In genomic region chr14:91373591-91374245, GRCh38 we compare ENCODE assay signal across 8 cellular contexts. TPM values are rescaled to one million over a fixed set of nuclear protein-coding genes. Genes with fewer than 3 reads are reported as not detected.
DNase-seq lines count a peak whose midpoint lies in the region; ATAC-seq, FAIRE-seq and TF ChIP-seq lines count a peak whose summit lies in the region.

No MANE protein-coding gene starts in this region.

- no peak overlapping the region for H2AFZ ChIP-seq in hepatocyte

- no peak for TF ChIP-seq CTCF in hepatocyte (IDR thresholded peaks at IDR 0.05; ENCODE audit: poor library complexity)

- peak overlapping the region; percentile 80 for H3K4me3 Mint-ChIP-seq in activated naive CD8-positive, alpha-beta T cell treated with anti-CD3 and anti-CD28 coated beads, Interleukin-2, amount 10 ng/mL, durations not matched to agents 7 days and 5 days
- H3K4me3 Mint-ChIP-seq in stimulated activated effector memory CD8-positive, alpha-beta T cell treated with anti-CD3 and anti-CD28 coated beads, Interleukin-12 subunit alpha, Interleukin-12 subunit beta, amount 100 ng/mL, for 72 hours: peak overlapping the region; percentile 68

- POLR2A ChIA-PET in activated naive CD8-positive, alpha-beta T cell treated with anti-CD3 and anti-CD28 coated beads, Interleukin-2, amount 10 ng/mL, durations not matched to agents 7 days and 5 days (lab: Charles Lee): interaction anchor here (0.5 to 8.6 kb wide), 15 partner anchors 9 to 180 kb away, joined by 3 to 81 read pairs (median 8); partner anchors contain the start of gene CCDC88C

- no peak overlapping the region for H3K4me3 ChIP-seq in hepatocyte

- no peaks in the 10 kb centered on the region for H4K20me1 ChIP-seq in hepatocyte (ENCODE audit: insufficient read depth, poor library complexity, severe bottlenecking)

- H3K9me2 ChIP-seq in hepatocyte (replicated peaks; ENCODE audit: insufficient read depth): no peaks in the 10 kb centered on the region

- H3K36me3 ChIP-seq in hepatocyte (replicated peaks; ENCODE audit: insufficient read depth, low read depth): no peaks in the 10 kb centered on the region

- H3K9me3 ChIP-seq in hepatocyte (ENCODE audit: low read depth): no peaks in the 10 kb centered on the region

- H3K4me1 Mint-ChIP-seq in activated naive CD8-positive, alpha-beta T cell treated with anti-CD3 and anti-CD28 coated beads, Interleukin-2, amount 10 ng/mL, durations not matched to agents 7 days and 5 days: peaks cover 85% of the 10 kb centered on the region
- peaks cover 100% of the 10 kb centered on the region for H3K4me1 Mint-ChIP-seq in stimulated activated effector memory CD8-positive, alpha-beta T cell treated with anti-CD3 and anti-CD28 coated beads, Interleukin-12 subunit alpha, Interleukin-12 subunit beta, amount 100 ng/mL, for 72 hours

- no peaks in the 10 kb centered on the region for H3K9me3 Mint-ChIP-seq in activated naive CD8-positive, alpha-beta T cell treated with anti-CD3 and anti-CD28 coated beads, Interleukin-2, amount 10 ng/mL, durations not matched to agents 7 days and 5 days
- H3K9me3 Mint-ChIP-seq in stimulated activated effector memory CD8-positive, alpha-beta T cell treated with anti-CD3 and anti-CD28 coated beads, Interleukin-12 subunit alpha, Interleukin-12 subunit beta, amount 100 ng/mL, for 72 hours: no peaks in the 10 kb centered on the region

- H3K4me2 ChIP-seq in hepatocyte: no peak overlapping the region

- DNase-seq in activated gamma-delta T cell treated with Interleukin-2 at 50 U/mL for 16 hours (peak; percentile 49), activated gamma-delta T cell (lab: John Stamatoyannopoulos, UW) (no peak), NCI-H69 (lab: John Stamatoyannopoulos, UW) (peak; percentile 67), urothelium cell line (ENCODE audit: low spot score) (no peak), hepatocyte (ENCODE audit: low spot score) (no peak)
- no peak for DNase-seq in activated naive CD8-positive, alpha-beta T cell treated with anti-CD3 and anti-CD28 coated beads, Interleukin-2, amount 10 ng/mL, durations not matched to agents 7 days and 5 days
- peak in 1 of 2 donors; percentile 77 for DNase-seq in stimulated activated effector memory CD8-positive, alpha-beta T cell treated with anti-CD3 and anti-CD28 coated beads, Interleukin-12 subunit alpha, Interleukin-12 subunit beta, amount 100 ng/mL, for 72 hours (ENCODE audit: low spot score in 2 of 2)

- peak; percentile 68 for ATAC-seq in HG02885 (IDR thresholded peaks at IDR 0.05; ENCODE audit: poor library complexity, unreplicated experiment)
- peak; percentile 49 for ATAC-seq in activated naive CD8-positive, alpha-beta T cell treated with anti-CD3 and anti-CD28 coated beads, Interleukin-2, amount 10 ng/mL, durations not matched to agents 7 days and 5 days (ENCODE audit: low read depth)
- peak; percentile 58 for ATAC-seq in stimulated activated effector memory CD8-positive, alpha-beta T cell treated with anti-CD3 and anti-CD28 coated beads, Interleukin-12 subunit alpha, Interleukin-12 subunit beta, amount 100 ng/mL, for 72 hours

- H3K4me1 ChIP-seq in hepatocyte (ENCODE audit: insufficient read depth): peaks cover 40% of the 10 kb centered on the region

- H3K27me3 ChIP-seq in hepatocyte: no peaks in the 10 kb centered on the region

- peak overlapping the region; percentile 90 for H3K27ac Mint-ChIP-seq in activated naive CD8-positive, alpha-beta T cell treated with anti-CD3 and anti-CD28 coated beads, Interleukin-2, amount 10 ng/mL, durations not matched to agents 7 days and 5 days
- H3K27ac Mint-ChIP-seq in stimulated activated effector memory CD8-positive, alpha-beta T cell treated with anti-CD3 and anti-CD28 coated beads, Interleukin-12 subunit alpha, Interleukin-12 subunit beta, amount 100 ng/mL, for 72 hours: peak overlapping the region; percentile 93

- WGBS in hepatocyte (ENCODE audit: low lambda C conversion rate, missing lambda C conversion rate): 59% methylated on average over 11 of the region's 11 CpGs

- peaks cover 6% of the 10 kb centered on the region for H3K36me3 Mint-ChIP-seq in activated naive CD8-positive, alpha-beta T cell treated with anti-CD3 and anti-CD28 coated beads, Interleukin-2, amount 10 ng/mL, durations not matched to agents 7 days and 5 days
- peaks cover 84% of the 10 kb centered on the region for H3K36me3 Mint-ChIP-seq in stimulated activated effector memory CD8-positive, alpha-beta T cell treated with anti-CD3 and anti-CD28 coated beads, Interleukin-12 subunit alpha, Interleukin-12 subunit beta, amount 100 ng/mL, for 72 hours

- H3K27ac ChIP-seq in hepatocyte: no peak overlapping the region

- no peak for FAIRE-seq in urothelium cell line (lab: Jason Lieb, UNC)

- no peaks in the 10 kb centered on the region for H3K27me3 Mint-ChIP-seq in activated naive CD8-positive, alpha-beta T cell treated with anti-CD3 and anti-CD28 coated beads, Interleukin-2, amount 10 ng/mL, durations not matched to agents 7 days and 5 days

- H3K79me2 ChIP-seq in hepatocyte: peaks cover 11% of the 10 kb centered on the region

RNA-seq across cellular contexts. Expression of gene CCDC88C, which starts 43.9 kb away (rescaled TPM):
- total RNA-seq in activated naive CD8-positive, alpha-beta T cell treated with anti-CD3 and anti-CD28 coated beads, Interleukin-2, amount 10 ng/mL, durations not matched to agents 7 days and 5 days: 100 to 1,000 TPM; 206 to 209 TPM
- total RNA-seq in hepatocyte: 4.7 and 11.3 TPM in 2 replicates
- 4.3 and 5.9 TPM in 2 replicates for polyA plus RNA-seq in hepatocyte

Comparison
In these comparisons a context has a peak if more than half of its experiments do, and no peak if none do; other contexts are left out.
1. DNase-seq: peak in activated gamma-delta T cell treated with Interleukin-2 at 50 U/mL for 16 hours (single experiment) and NCI-H69 (single experiment); none in activated gamma-delta T cell (single experiment), activated naive CD8-positive, alpha-beta T cell treated with anti-CD3 and anti-CD28 coated beads, Interleukin-2, amount 10 ng/mL, durations not matched to agents 7 days and 5 days (single experiment), urothelium cell line (single experiment) and hepatocyte (single experiment).
2. RNA of gene CCDC88C, which starts 43.9 kb away (total RNA-seq): 206 to 209 TPM in activated naive CD8-positive, alpha-beta T cell treated with anti-CD3 and anti-CD28 coated beads, Interleukin-2, amount 10 ng/mL, durations not matched to agents 7 days and 5 days; 4.7 to 11.3 TPM in hepatocyte; every median in the first group is over 10 times any median in the second.
3. Peak in every context shown above with its lines, with median percentiles within 50 percentile points of each other: ATAC-seq.